Comparison of ENCODE assay signal across 1 cellular context in genomic region chr19:17488593-17489391, GRCh38.
TF ChIP-seq lines count a peak whose summit lies in the region.

No MANE protein-coding gene starts in this region.

TF ChIP-seq in HepG2, 621 proteins besides CTCF, POLR2A, EP300 and RAD21 (continued from another document):
- peak; percentile 42; the same call in 1 of the 2 replicates for TF ChIP-seq HNF1B (CRISPR knock-in tag; IDR thresholded peaks at IDR 0.05)
- peak; percentile 43; the same call in 1 of the 2 replicates for TF ChIP-seq YEATS4 (CRISPR knock-in tag; IDR thresholded peaks at IDR 0.05; ENCODE audit: borderline replicate concordance)
- no peak for TF ChIP-seq NFKBIZ (CRISPR knock-in tag; IDR thresholded peaks at IDR 0.05)
- TF ChIP-seq ZNF331 (CRISPR knock-in tag; IDR thresholded peaks at IDR 0.05): no peak
- TF ChIP-seq, protein P1, sequence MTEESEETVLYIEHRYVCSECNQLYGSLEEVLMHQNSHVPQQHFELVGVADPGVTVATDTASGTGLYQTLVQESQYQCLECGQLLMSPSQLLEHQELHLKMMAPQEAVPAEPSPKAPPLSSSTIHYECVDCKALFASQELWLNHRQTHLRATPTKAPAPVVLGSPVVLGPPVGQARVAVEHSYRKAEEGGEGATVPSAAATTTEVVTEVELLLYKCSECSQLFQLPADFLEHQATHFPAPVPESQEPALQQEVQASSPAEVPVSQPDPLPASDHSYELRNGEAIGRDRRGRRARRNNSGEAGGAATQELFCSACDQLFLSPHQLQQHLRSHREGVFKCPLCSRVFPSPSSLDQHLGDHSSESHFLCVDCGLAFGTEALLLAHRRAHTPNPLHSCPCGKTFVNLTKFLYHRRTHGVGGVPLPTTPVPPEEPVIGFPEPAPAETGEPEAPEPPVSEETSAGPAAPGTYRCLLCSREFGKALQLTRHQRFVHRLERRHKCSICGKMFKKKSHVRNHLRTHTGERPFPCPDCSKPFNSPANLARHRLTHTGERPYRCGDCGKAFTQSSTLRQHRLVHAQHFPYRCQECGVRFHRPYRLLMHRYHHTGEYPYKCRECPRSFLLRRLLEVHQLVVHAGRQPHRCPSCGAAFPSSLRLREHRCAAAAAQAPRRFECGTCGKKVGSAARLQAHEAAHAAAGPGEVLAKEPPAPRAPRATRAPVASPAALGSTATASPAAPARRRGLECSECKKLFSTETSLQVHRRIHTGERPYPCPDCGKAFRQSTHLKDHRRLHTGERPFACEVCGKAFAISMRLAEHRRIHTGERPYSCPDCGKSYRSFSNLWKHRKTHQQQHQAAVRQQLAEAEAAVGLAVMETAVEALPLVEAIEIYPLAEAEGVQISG (CRISPR knock-in tag; IDR thresholded peaks at IDR 0.05): peak; percentile 77
- TF ChIP-seq TAF1 (CRISPR knock-in tag; IDR thresholded peaks at IDR 0.05): peak; percentile 15; the same call in 1 of the 2 replicates
- TF ChIP-seq MXI1 (IDR thresholded peaks at IDR 0.05; ENCODE audit: borderline replicate concordance, low read depth, low read length): 0 out of 3 replicates have a peak, but pooled peaks have one; percentile 30
- TF ChIP-seq HMGXB4 (CRISPR knock-in tag; IDR thresholded peaks at IDR 0.05; ENCODE audit: borderline replicate concordance in 1 of 2, low read depth in 1 of 2): peak in 1 of 2 experiments; percentile 43; a peak in 3 of 4 replicates
- TF ChIP-seq KDM2A (CRISPR knock-in tag; IDR thresholded peaks at IDR 0.05; ENCODE audit: borderline replicate concordance, low read depth): peak; percentile 28; the same call in 1 of the 2 replicates
- TF ChIP-seq TOPORS (CRISPR knock-in tag; IDR thresholded peaks at IDR 0.05): 0 out of 2 replicates have a peak, but pooled peaks have one; percentile 25
- TF ChIP-seq KDM3A (CRISPR knock-in tag; IDR thresholded peaks at IDR 0.05; ENCODE audit: low read depth): 0 out of 2 replicates have a peak, but pooled peaks have one; percentile 53
- no peak for TF ChIP-seq PAX8 (CRISPR knock-in tag; IDR thresholded peaks at IDR 0.05; ENCODE audit: borderline replicate concordance)
- TF ChIP-seq GZF1 (CRISPR knock-in tag; IDR thresholded peaks at IDR 0.05): no peak
- peak; percentile 32; the same call in 1 of the 2 replicates for TF ChIP-seq ZNF274 (CRISPR knock-in tag; IDR thresholded peaks at IDR 0.05)
- peak; percentile 15; the same call in 1 of the 2 replicates for TF ChIP-seq ERF (CRISPR knock-in tag; IDR thresholded peaks at IDR 0.05)
